1 cellular context compared by ENCODE assay signal in the genomic region with DNA sequence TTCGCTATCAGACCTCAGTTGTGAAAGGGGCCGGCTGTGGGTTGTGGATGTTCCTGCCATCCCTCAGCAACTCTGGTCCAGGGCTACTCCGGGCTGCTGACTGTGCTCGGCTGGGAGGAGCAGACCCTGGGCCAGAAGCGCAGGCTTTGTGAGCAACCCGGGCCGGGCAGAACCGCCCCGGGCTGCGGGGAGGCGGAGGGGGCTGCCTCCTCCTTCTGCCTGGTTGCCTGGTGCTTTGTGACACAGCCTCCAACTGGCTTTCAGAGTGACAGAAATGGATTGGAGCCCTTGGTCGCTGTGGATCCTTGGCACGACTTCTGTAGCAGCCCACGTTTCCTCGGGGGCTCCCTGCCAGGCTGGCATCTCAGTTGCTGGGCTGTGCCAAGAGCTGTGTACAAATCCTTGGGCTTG.
TF ChIP-seq lines count a peak whose summit lies in the region.

No MANE protein-coding gene starts in this region.

TF ChIP-seq in HepG2, 621 proteins besides CTCF, POLR2A, EP300 and RAD21:
- no peak for TF ChIP-seq BHLHE40 (IDR thresholded peaks at IDR 0.05; ENCODE audit: low read length)
- TF ChIP-seq MAFG (CRISPR knock-in tag; IDR thresholded peaks at IDR 0.05), result no peak
- no peak for TF ChIP-seq ZFYVE20 (CRISPR knock-in tag; IDR thresholded peaks at IDR 0.05; ENCODE audit: borderline replicate concordance, low read depth)
- no peak for TF ChIP-seq ZNF569 (CRISPR knock-in tag; IDR thresholded peaks at IDR 0.05; ENCODE audit: borderline replicate concordance)
- TF ChIP-seq PLRG1 (conservative IDR thresholded peaks at IDR 0.05), result no peak
- no peak for TF ChIP-seq CCDC6 (CRISPR knock-in tag; IDR thresholded peaks at IDR 0.05)
- no peak for TF ChIP-seq ZNF792 (CRISPR knock-in tag; IDR thresholded peaks at IDR 0.05)
- no peak for TF ChIP-seq ZMYM4 (CRISPR knock-in tag; IDR thresholded peaks at IDR 0.05)
- TF ChIP-seq, protein P1, sequence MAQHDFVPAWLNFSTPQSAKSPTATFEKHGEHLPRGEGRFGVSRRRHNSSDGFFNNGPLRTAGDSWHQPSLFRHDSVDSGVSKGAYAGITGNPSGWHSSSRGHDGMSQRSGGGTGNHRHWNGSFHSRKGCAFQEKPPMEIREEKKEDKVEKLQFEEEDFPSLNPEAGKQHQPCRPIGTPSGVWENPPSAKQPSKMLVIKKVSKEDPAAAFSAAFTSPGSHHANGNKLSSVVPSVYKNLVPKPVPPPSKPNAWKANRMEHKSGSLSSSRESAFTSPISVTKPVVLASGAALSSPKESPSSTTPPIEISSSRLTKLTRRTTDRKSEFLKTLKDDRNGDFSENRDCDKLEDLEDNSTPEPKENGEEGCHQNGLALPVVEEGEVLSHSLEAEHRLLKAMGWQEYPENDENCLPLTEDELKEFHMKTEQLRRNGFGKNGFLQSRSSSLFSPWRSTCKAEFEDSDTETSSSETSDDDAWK (CRISPR knock-in tag; IDR thresholded peaks at IDR 0.05), result no peak
- TF ChIP-seq, protein P2, sequence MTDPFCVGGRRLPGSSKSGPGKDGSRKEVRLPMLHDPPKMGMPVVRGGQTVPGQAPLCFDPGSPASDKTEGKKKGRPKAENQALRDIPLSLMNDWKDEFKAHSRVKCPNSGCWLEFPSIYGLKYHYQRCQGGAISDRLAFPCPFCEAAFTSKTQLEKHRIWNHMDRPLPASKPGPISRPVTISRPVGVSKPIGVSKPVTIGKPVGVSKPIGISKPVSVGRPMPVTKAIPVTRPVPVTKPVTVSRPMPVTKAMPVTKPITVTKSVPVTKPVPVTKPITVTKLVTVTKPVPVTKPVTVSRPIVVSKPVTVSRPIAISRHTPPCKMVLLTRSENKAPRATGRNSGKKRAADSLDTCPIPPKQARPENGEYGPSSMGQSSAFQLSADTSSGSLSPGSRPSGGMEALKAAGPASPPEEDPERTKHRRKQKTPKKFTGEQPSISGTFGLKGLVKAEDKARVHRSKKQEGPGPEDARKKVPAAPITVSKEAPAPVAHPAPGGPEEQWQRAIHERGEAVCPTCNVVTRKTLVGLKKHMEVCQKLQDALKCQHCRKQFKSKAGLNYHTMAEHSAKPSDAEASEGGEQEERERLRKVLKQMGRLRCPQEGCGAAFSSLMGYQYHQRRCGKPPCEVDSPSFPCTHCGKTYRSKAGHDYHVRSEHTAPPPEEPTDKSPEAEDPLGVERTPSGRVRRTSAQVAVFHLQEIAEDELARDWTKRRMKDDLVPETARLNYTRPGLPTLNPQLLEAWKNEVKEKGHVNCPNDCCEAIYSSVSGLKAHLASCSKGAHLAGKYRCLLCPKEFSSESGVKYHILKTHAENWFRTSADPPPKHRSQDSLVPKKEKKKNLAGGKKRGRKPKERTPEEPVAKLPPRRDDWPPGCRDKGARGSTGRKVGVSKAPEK (CRISPR knock-in tag; IDR thresholded peaks at IDR 0.05; ENCODE audit: borderline replicate concordance), result no peak
- TF ChIP-seq RBAK (CRISPR knock-in tag; IDR thresholded peaks at IDR 0.05), result no peak
- TF ChIP-seq, protein P3, sequence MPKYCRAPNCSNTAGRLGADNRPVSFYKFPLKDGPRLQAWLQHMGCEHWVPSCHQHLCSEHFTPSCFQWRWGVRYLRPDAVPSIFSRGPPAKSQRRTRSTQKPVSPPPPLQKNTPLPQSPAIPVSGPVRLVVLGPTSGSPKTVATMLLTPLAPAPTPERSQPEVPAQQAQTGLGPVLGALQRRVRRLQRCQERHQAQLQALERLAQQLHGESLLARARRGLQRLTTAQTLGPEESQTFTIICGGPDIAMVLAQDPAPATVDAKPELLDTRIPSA (CRISPR knock-in tag; IDR thresholded peaks at IDR 0.05; ENCODE audit: borderline replicate concordance), result no peak
- no peak for TF ChIP-seq ATF7 (IDR thresholded peaks at IDR 0.05)
- TF ChIP-seq ATF7 (CRISPR knock-in tag; IDR thresholded peaks at IDR 0.05), result no peak
- TF ChIP-seq, protein P4, sequence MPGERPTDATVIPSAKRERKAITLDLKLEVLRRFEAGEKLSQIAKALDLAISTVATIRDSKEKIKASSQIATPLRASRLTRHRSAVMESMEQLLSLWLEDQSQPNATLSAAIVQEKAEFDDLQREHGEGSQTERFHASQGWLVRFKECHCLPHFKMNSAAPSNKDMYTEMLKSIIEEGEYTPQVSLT (CRISPR knock-in tag; IDR thresholded peaks at IDR 0.05; ENCODE audit: borderline replicate concordance, low read depth), result no peak
- no peak for TF ChIP-seq ZNF3 (CRISPR knock-in tag; IDR thresholded peaks at IDR 0.05)
- TF ChIP-seq, protein P5, sequence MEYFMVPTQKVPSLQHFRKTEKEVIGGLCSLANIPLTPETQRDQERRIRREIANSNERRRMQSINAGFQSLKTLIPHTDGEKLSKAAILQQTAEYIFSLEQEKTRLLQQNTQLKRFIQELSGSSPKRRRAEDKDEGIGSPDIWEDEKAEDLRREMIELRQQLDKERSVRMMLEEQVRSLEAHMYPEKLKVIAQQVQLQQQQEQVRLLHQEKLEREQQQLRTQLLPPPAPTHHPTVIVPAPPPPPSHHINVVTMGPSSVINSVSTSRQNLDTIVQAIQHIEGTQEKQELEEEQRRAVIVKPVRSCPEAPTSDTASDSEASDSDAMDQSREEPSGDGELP (IDR thresholded peaks at IDR 0.05; ENCODE audit: borderline replicate concordance, low read depth), result no peak
- no peak for TF ChIP-seq ZNF776 (CRISPR knock-in tag; IDR thresholded peaks at IDR 0.05)
- TF ChIP-seq FOXA1 (IDR thresholded peaks at IDR 0.05), result no peak
- TF ChIP-seq FOXA1 (CRISPR knock-in tag; IDR thresholded peaks at IDR 0.05), result no peak
- TF ChIP-seq, protein P6, sequence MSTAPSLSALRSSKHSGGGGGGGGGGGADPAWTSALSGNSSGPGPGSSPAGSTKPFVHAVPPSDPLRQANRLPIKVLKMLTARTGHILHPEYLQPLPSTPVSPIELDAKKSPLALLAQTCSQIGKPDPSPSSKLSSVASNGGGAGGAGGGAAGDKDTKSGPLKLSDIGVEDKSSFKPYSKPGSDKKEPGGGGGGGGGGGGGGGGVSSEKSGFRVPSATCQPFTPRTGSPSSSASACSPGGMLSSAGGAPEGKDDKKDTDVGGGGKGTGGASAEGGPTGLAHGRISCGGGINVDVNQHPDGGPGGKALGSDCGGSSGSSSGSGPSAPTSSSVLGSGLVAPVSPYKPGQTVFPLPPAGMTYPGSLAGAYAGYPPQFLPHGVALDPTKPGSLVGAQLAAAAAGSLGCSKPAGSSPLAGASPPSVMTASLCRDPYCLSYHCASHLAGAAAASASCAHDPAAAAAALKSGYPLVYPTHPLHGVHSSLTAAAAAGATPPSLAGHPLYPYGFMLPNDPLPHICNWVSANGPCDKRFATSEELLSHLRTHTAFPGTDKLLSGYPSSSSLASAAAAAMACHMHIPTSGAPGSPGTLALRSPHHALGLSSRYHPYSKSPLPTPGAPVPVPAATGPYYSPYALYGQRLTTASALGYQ (CRISPR knock-in tag; IDR thresholded peaks at IDR 0.05), result no peak
- no peak for TF ChIP-seq NFKB2 (CRISPR knock-in tag; IDR thresholded peaks at IDR 0.05; ENCODE audit: borderline replicate concordance)
